1 cellular context compared by ENCODE assay signal in the genomic region with DNA sequence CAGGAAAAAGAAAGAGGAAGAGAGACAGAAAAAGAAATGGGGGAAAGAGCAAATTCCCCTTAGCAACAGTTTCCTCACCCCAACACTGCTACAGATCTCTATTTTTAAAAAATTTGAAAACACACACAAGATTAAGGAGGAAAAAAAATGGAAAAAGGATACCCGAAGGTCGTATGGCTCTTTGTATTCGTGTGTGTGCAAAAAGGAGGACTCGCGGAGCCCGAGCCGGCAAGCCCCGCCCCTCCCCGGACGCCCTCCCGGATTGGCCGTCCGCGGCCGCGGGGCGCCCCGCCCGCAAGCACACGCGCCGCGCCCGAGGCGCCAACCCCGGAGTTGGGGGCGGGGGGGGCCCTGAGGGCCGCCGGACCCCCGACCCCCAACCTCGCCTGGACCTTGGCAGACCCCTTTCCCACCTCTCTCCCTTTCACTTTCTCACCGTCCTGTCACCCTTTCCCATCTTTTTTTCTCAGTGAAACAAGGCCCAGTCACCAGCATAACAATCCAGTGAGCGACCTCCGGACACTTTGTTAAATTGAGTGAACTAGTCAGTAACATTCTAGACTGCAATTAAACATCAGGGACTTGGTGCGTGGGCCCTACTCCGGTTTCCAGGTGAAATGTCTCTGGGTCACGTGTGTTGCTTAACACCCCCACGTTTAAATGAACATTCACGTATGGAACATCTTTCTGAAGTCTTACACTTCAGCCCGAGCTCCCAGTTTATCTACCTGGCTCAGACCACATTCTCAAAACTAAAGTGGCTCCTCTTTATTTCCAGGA.
TF ChIP-seq lines count a peak whose summit lies in the region.

A gene with protein sequence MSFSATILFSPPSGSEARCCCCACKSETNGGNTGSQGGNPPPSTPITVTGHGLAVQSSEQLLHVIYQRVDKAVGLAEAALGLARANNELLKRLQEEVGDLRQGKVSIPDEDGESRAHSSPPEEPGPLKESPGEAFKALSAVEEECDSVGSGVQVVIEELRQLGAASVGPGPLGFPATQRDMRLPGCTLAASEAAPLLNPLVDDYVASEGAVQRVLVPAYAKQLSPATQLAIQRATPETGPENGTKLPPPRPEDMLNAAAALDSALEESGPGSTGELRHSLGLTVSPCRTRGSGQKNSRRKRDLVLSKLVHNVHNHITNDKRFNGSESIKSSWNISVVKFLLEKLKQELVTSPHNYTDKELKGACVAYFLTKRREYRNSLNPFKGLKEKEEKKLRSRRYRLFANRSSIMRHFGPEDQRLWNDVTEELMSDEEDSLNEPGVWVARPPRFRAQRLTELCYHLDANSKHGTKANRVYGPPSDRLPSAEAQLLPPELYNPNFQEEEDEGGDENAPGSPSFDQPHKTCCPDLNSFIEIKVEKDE (minus strand): TSS at position 205 of the 780 bp plus-strand sequence. CDS start 11,120 bp downstream, outside the sequence.

TF ChIP-seq in GM23338, 12 proteins besides CTCF, POLR2A, EP300 and RAD21 (continued from another document):
- TF ChIP-seq, protein P1, sequence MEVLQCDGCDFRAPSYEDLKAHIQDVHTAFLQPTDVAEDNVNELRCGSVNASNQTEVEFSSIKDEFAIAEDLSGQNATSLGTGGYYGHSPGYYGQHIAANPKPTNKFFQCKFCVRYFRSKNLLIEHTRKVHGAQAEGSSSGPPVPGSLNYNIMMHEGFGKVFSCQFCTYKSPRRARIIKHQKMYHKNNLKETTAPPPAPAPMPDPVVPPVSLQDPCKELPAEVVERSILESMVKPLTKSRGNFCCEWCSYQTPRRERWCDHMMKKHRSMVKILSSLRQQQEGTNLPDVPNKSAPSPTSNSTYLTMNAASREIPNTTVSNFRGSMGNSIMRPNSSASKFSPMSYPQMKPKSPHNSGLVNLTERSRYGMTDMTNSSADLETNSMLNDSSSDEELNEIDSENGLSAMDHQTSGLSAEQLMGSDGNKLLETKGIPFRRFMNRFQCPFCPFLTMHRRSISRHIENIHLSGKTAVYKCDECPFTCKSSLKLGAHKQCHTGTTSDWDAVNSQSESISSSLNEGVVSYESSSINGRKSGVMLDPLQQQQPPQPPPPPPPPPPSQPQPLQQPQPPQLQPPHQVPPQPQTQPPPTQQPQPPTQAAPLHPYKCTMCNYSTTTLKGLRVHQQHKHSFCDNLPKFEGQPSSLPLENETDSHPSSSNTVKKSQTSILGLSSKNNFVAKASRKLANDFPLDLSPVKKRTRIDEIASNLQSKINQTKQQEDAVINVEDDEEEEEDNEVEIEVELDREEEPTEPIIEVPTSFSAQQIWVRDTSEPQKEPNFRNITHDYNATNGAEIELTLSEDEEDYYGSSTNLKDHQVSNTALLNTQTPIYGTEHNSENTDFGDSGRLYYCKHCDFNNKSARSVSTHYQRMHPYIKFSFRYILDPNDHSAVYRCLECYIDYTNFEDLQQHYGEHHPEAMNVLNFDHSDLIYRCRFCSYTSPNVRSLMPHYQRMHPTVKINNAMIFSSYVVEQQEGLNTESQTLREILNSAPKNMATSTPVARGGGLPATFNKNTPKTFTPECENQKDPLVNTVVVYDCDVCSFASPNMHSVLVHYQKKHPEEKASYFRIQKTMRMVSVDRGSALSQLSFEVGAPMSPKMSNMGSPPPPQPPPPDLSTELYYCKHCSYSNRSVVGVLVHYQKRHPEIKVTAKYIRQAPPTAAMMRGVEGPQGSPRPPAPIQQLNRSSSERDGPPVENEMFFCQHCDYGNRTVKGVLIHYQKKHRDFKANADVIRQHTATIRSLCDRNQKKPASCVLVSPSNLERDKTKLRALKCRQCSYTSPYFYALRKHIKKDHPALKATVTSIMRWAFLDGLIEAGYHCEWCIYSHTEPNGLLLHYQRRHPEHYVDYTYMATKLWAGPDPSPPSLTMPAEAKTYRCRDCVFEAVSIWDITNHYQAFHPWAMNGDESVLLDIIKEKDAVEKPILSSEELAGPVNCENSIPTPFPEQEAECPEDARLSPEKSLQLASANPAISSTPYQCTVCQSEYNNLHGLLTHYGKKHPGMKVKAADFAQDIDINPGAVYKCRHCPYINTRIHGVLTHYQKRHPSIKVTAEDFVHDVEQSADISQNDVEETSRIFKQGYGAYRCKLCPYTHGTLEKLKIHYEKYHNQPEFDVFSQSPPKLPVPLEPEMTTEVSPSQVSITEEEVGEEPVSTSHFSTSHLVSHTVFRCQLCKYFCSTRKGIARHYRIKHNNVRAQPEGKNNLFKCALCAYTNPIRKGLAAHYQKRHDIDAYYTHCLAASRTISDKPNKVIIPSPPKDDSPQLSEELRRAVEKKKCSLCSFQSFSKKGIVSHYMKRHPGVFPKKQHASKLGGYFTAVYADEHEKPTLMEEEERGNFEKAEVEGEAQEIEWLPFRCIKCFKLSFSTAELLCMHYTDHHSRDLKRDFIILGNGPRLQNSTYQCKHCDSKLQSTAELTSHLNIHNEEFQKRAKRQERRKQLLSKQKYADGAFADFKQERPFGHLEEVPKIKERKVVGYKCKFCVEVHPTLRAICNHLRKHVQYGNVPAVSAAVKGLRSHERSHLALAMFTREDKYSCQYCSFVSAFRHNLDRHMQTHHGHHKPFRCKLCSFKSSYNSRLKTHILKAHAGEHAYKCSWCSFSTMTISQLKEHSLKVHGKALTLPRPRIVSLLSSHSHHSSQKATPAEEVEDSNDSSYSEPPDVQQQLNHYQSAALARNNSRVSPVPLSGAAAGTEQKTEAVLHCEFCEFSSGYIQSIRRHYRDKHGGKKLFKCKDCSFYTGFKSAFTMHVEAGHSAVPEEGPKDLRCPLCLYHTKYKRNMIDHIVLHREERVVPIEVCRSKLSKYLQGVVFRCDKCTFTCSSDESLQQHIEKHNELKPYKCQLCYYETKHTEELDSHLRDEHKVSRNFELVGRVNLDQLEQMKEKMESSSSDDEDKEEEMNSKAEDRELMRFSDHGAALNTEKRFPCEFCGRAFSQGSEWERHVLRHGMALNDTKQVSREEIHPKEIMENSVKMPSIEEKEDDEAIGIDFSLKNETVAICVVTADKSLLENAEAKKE (CRISPR knock-in tag; IDR thresholded peaks at IDR 0.05): no peak
